Comparison of ENCODE assay signal across 20 cellular contexts in genomic region chr15:99916668-99917223, GRCh38.
DNase-seq lines count a peak whose midpoint lies in the region; TF ChIP-seq lines count a peak whose summit lies in the region.
"Had no signal": no experiment of that assay in that cellular context is flagged by ENCODE, and none has a peak within 500 bp of the region (broad histone marks: within the 10 kb centered on the region; RNA-seq: fewer than 3 reads in every experiment).

No MANE protein-coding gene starts in this region.

- H3K14ac ChIP-seq in neuronal stem cell (ENCODE audit: low read length), result no peak overlapping the region

- no peak overlapping the region for H3K27ac ChIP-seq in BLaER1 treated with 17β-estradiol and CSF1 and Interleukin-3, amounts not matched to agents 10 nM and 100 nM
- peak overlapping the region; percentile 35 for H3K27ac ChIP-seq in HL-60 (replicated peaks)
- no peak overlapping the region for H3K27ac ChIP-seq in neuronal stem cell (replicated peaks; ENCODE audit: low read length)
- H3K27ac ChIP-seq: A549 had no signal

- no CpG with 5 or more reads among the region's 10 CpGs for WGBS in neuronal stem cell (ENCODE audit: extremely low coverage in 2 of 2, insufficient read length in 2 of 2, insufficient replicate concordance in 1 of 2), 2 donors

- H2BK15ac ChIP-seq in neuronal stem cell (ENCODE audit: low read length), result no peak overlapping the region

- peak overlapping the region; percentile 33 for H3K18ac ChIP-seq in neuronal stem cell (ENCODE audit: low read length)

- peaks cover 5% of the 10 kb centered on the region for H3K4me1 Mint-ChIP-seq in endothelial cell (ENCODE audit: unreplicated experiment)
- H3K4me1 Mint-ChIP-seq: GM23338 had no signal

- no peak overlapping the region for H2AK5ac ChIP-seq in neuronal stem cell (ENCODE audit: low read depth, low read length)

- H3K27ac Mint-ChIP-seq in endothelial cell (ENCODE audit: unreplicated experiment), result peak overlapping the region; percentile 75
- H3K27ac Mint-ChIP-seq: GM23338 had no signal

- no peak overlapping the region for H3K4me3 Mint-ChIP-seq in endothelial cell (ENCODE audit: unreplicated experiment)
- H3K4me3 Mint-ChIP-seq: GM23338 had no signal

- no peak overlapping the region for H3K4ac ChIP-seq in neuronal stem cell (ENCODE audit: low read length)

- H3K4me1 ChIP-seq in BLaER1 treated with 17β-estradiol and CSF1 and Interleukin-3, amounts not matched to agents 10 nM and 100 nM, result peaks cover 8 to 23% (median 18%) of the 10 kb centered on the region in 10 experiments
- peaks cover 0 to 5% of the 10 kb centered on the region in 2 donors for H3K4me1 ChIP-seq in neuronal stem cell (ENCODE audit: control insufficient read depth in 2 of 2, insufficient read depth in 1 of 2, low read depth in 1 of 2, low read length in 2 of 2)
- H3K4me1 ChIP-seq: A549, HAP-1 had no signal

- H3K27me3 Mint-ChIP-seq in endothelial cell (ENCODE audit: unreplicated experiment), result peaks cover 4% of the 10 kb centered on the region

- no peak for DNase-seq in HL-60 (ENCODE audit: low read depth in 1 of 2, low spot score in 1 of 2)
- no peak for DNase-seq in endothelial cell (ENCODE audit: low spot score)
- no peak for DNase-seq in neuronal stem cell (ENCODE audit: low spot score)
- DNase-seq in T-helper 1 cell, result no peak
- no peak for DNase-seq in NCI-H1417 (lab: John Stamatoyannopoulos, UW)
- no peak for DNase-seq in stimulated activated CD4-positive, alpha-beta T cell treated with anti-CD3 and anti-CD28 coated beads, Interleukin-4, amount 100 ng/mL, for 24 hours
- DNase-seq: Calu3, DMS153, DND-41, Karpas-422, NCI-H1092 treated with DMSO at 0.1 percent for 48 hours, NCI-H1436 treated with DMSO at 0.1 percent for 48 hours, NCI-H2029, NCI-H446, NCI-H524 treated with DMSO at 0.1 percent for 48 hours, NCI-H774 had no signal

- 0 out of 22 replicates have a peak overlapping the region, but pooled peaks of 1 of the 11 experiments have one; percentile 37 for H3K9ac ChIP-seq in BLaER1 treated with 17β-estradiol and CSF1 and Interleukin-3, amounts not matched to agents 10 nM and 100 nM
- H3K9ac ChIP-seq in neuronal stem cell (ENCODE audit: low read depth, low read length, poor library complexity), result no peak overlapping the region

- no peak overlapping the region for H2BK5ac ChIP-seq in neuronal stem cell (ENCODE audit: low read length)

- H2BK12ac ChIP-seq in neuronal stem cell (ENCODE audit: low read length), result no peak overlapping the region

- no peaks in the 10 kb centered on the region for H4K20me1 ChIP-seq in BLaER1 treated with 17β-estradiol and CSF1 and Interleukin-3, amounts not matched to agents 10 nM and 100 nM

- H3K9me3 Mint-ChIP-seq in endothelial cell (ENCODE audit: unreplicated experiment), result no peaks in the 10 kb centered on the region
- H3K9me3 Mint-ChIP-seq: GM23338 had no signal

- H3K36me3 Mint-ChIP-seq in endothelial cell (ENCODE audit: low read depth, unreplicated experiment), result no peaks in the 10 kb centered on the region

- H2BK120ac ChIP-seq in neuronal stem cell (ENCODE audit: low read depth, low read length), result no peak overlapping the region

- H3K4me3 ChIP-seq in BLaER1 treated with 17β-estradiol and CSF1 and Interleukin-3, amounts not matched to agents 10 nM and 100 nM, result no peak overlapping the region
- H3K4me3 ChIP-seq in HL-60 (replicated peaks; ENCODE audit: insufficient read depth, low read length) (no peak overlapping the region), neuronal stem cell (ENCODE audit: low read length in 2 of 2) (no peak overlapping the region)
- H3K4me3 ChIP-seq: A549, GM23338, HAP-1 had no signal

- H4K91ac ChIP-seq in neuronal stem cell (ENCODE audit: low read depth, low read length, poor library complexity), result no peak overlapping the region

- peak overlapping the region in 6 of 11 experiments; percentile 29 to 62 (median 47); a peak in 9 of 22 replicates for H3K4me2 ChIP-seq in BLaER1 treated with 17β-estradiol and CSF1 and Interleukin-3, amounts not matched to agents 10 nM and 100 nM
- no peak overlapping the region for H3K4me2 ChIP-seq in neuronal stem cell (ENCODE audit: insufficient read depth, low read length, poor library complexity, severe bottlenecking)
- H3K4me2 ChIP-seq: A549, GM23338 had no signal

- H4K8ac ChIP-seq in neuronal stem cell (ENCODE audit: low read depth, low read length), result no peak overlapping the region

- H3K79me1 ChIP-seq in neuronal stem cell (ENCODE audit: low read depth, low read length), result no peaks in the 10 kb centered on the region

- no peak overlapping the region for H2AFZ ChIP-seq in neuronal stem cell (ENCODE audit: low read length)
- H2AFZ ChIP-seq: GM23338 had no signal

- H3K27me3 ChIP-seq in BLaER1 treated with 17β-estradiol and CSF1 and Interleukin-3, amounts not matched to agents 10 nM and 100 nM, result no peaks in the 10 kb centered on the region
- H3K27me3 ChIP-seq in HL-60 (ENCODE audit: insufficient read depth, poor library complexity, severe bottlenecking) (no peaks in the 10 kb centered on the region), neuronal stem cell (ENCODE audit: control insufficient read depth in 3 of 3, insufficient read depth in 3 of 3, low read depth in 1 of 3, low read length in 3 of 3) (peaks cover 0 to 8% (median 0%) of the 10 kb centered on the region in 3 experiments)

- TF ChIP-seq CTCF in HL-60 (IDR thresholded peaks at IDR 0.05; ENCODE audit: insufficient read depth, low read length) (no peak), endothelial cell (IDR thresholded peaks at IDR 0.05; ENCODE audit: unreplicated experiment) (no peak)

- H3K36me3 ChIP-seq in BLaER1 treated with 17β-estradiol and CSF1 and Interleukin-3, amounts not matched to agents 10 nM and 100 nM, result no peaks in the 10 kb centered on the region
- H3K36me3 ChIP-seq in neuronal stem cell (replicated peaks in 1 of 2; ENCODE audit: control insufficient read depth in 2 of 2, insufficient read depth in 2 of 2, low read length in 2 of 2), result no peaks in the 10 kb centered on the region
- H3K36me3 ChIP-seq: HAP-1 had no signal

- H3K23ac ChIP-seq in neuronal stem cell (ENCODE audit: low read depth, low read length, poor library complexity), result peak overlapping the region; percentile 39

- no peaks in the 10 kb centered on the region for H3K9me3 ChIP-seq in BLaER1 treated with 17β-estradiol and CSF1 and Interleukin-3, amounts not matched to agents 10 nM and 100 nM (replicated peaks in 1 of 11)
- H3K9me3 ChIP-seq in neuronal stem cell (replicated peaks in 1 of 2; ENCODE audit: control insufficient read depth in 2 of 2, insufficient read depth in 1 of 2, low read depth in 1 of 2, low read length in 2 of 2), result peaks cover 0 to 1% of the 10 kb centered on the region in 2 donors
- H3K9me3 ChIP-seq: A549, HAP-1 had no signal
